Comparison of ENCODE assay signal across 13 cellular contexts in genomic region chr3:11555211-11555782, GRCh38.
DNase-seq lines count a peak whose midpoint lies in the region; ATAC-seq and TF ChIP-seq lines count a peak whose summit lies in the region.
"Had no signal": no experiment of that assay in that cellular context is flagged by ENCODE, and none has a peak within 500 bp of the region (broad histone marks: within the 10 kb centered on the region; RNA-seq: fewer than 3 reads in every experiment).

No MANE protein-coding gene starts in this region.

- no peak overlapping the region for H4K91ac ChIP-seq in IMR-90 (ENCODE audit: insufficient read depth, low read depth, low read length)

- H3K9me1 ChIP-seq in IMR-90 (ENCODE audit: insufficient read depth, low read length): peaks cover 35% of the 10 kb centered on the region

- no peak overlapping the region for H2BK20ac ChIP-seq in IMR-90 (ENCODE audit: low read depth, low read length)

- peaks cover 24% of the 10 kb centered on the region for H3K4me1 ChIP-seq in IMR-90 (ENCODE audit: control insufficient read depth, insufficient read depth, low read length)
- peaks cover 50% of the 10 kb centered on the region for H3K4me1 ChIP-seq in muscle layer of colon (ENCODE audit: insufficient read depth, low read length)
- peaks cover 14% of the 10 kb centered on the region for H3K4me1 ChIP-seq in SJCRH30

- H4K5ac ChIP-seq in IMR-90 (ENCODE audit: low read depth, low read length): no peak overlapping the region

- no peak overlapping the region; the same call in 1 of the 2 replicates for H3K23ac ChIP-seq in IMR-90 (ENCODE audit: low read depth, low read length)

- no TSS peak for BruUV-seq in IMR-90 (replicated peaks; lab: Mats Ljungman, UMichigan)

- POLR2A ChIA-PET in IMR-90 (lab: Charles Lee; ENCODE audit: unreplicated experiment): no interaction called here

- no peak for TF ChIP-seq POLR2A in IMR-90 (IDR thresholded peaks at IDR 0.05; ENCODE audit: low read depth, low read length)

- in situ Hi-C loops in IMR-90 (cut with MboI; ENCODE audit: low sequenced_read_pairs): no loop called here

- no peak overlapping the region for H3K9ac ChIP-seq in IMR-90 (ENCODE audit: low read depth, low read length)
- no peak overlapping the region for H3K9ac ChIP-seq in muscle layer of colon (ENCODE audit: low read length)

- H2BK120ac ChIP-seq in IMR-90 (ENCODE audit: low read depth, low read length): no peak overlapping the region

- dilution Hi-C loops in IMR-90 (cut with HindIII; ENCODE audit: low sequenced_read_pairs, unreplicated experiment): no loop called here

- no peak for TF ChIP-seq CTCF in IMR-90 (conservative IDR thresholded peaks at IDR 0.05; ENCODE audit: low read depth, low read length)
- no peak for TF ChIP-seq CTCF in coronary artery (IDR thresholded peaks at IDR 0.05)

- H3K36me3 ChIP-seq in IMR-90 (ENCODE audit: control insufficient read depth, insufficient read depth, low read length) (peaks cover 44% of the 10 kb centered on the region), muscle layer of colon (ENCODE audit: insufficient read depth, low read length) (peaks cover 5% of the 10 kb centered on the region), SJCRH30 (peaks cover 19% of the 10 kb centered on the region)

- H2BK5ac ChIP-seq in IMR-90 (ENCODE audit: low read depth, low read length, poor library complexity, severe bottlenecking): peak overlapping the region; percentile 17

- H2AFZ ChIP-seq in IMR-90 (replicated peaks; ENCODE audit: low read length, poor library complexity): peak overlapping the region; percentile 15

- no peak overlapping the region for H3K56ac ChIP-seq in IMR-90 (ENCODE audit: extremely low read depth, insufficient read depth, low read length)

- 0 out of 2 replicates have a peak overlapping the region, but pooled peaks have one; percentile 20 for H2AK5ac ChIP-seq in IMR-90 (ENCODE audit: low read depth, low read length)

- H3K18ac ChIP-seq in IMR-90 (ENCODE audit: low read depth, low read length): no peak overlapping the region

- H2BK15ac ChIP-seq in IMR-90 (ENCODE audit: low read depth, low read length): no peak overlapping the region

- peaks cover 32 to 94% of the 10 kb centered on the region in 2 experiments for H3K79me1 ChIP-seq in IMR-90 (ENCODE audit: low read depth in 1 of 2, low read length in 2 of 2)

- H3K14ac ChIP-seq in IMR-90 (replicated peaks; ENCODE audit: low read depth, low read length): no peak overlapping the region

- no peak for TF ChIP-seq RAD21 in IMR-90 (IDR thresholded peaks at IDR 0.05; ENCODE audit: low read length)

- ATAC-seq in IMR-90 (ENCODE audit: low read depth) (no peak), GM21825 (IDR thresholded peaks at IDR 0.05; ENCODE audit: unreplicated experiment) (no peak)
- ATAC-seq: naive thymus-derived CD4-positive, alpha-beta T cell had no signal

- H4K8ac ChIP-seq in IMR-90 (ENCODE audit: low read depth in 2 of 2, low read length in 2 of 2): no peak overlapping the region

- CTCF ChIA-PET in IMR-90 (lab: Yijun Ruan, JAX): interaction anchor here (0.8 to 1.0 kb wide), 2 partner anchors 11 to 38 kb away, joined by 3 to 4 read pairs; no protein-coding TSS in a partner anchor

- H3K27ac ChIP-seq in IMR-90 (ENCODE audit: insufficient read depth, low read length): no peak overlapping the region
- peak overlapping the region; percentile 80 to 85 for H3K27ac ChIP-seq in coronary artery
- H3K27ac ChIP-seq in muscle layer of colon (ENCODE audit: low read depth, low read length): peak overlapping the region; percentile 23
- peak overlapping the region; percentile 60 for H3K27ac ChIP-seq in substantia nigra (ENCODE audit: low read depth, low read length, poor library complexity, severe bottlenecking)
- no peak overlapping the region for H3K27ac ChIP-seq in SJCRH30

- DNase-seq in IMR-90 (no peak), coronary artery (ENCODE audit: low spot score) (no peak), substantia nigra (lab: John Stamatoyannopoulos, UW) (no peak), SJCRH30 (no peak), NCI-H2227 (lab: John Stamatoyannopoulos, UW; ENCODE audit: unreplicated experiment) (no peak), SIG-M5 treated with dmso at 0.1 percent for 504 hours (lab: John Stamatoyannopoulos, UW; ENCODE audit: unreplicated experiment) (no peak)
- DNase-seq: activated naive CD4-positive, alpha-beta T cell treated with Interleukin-2 at 50 U/mL for 16 hours; DMS79; islet precursor cell; naive thymus-derived CD4-positive, alpha-beta T cell; NCI-H226 had no signal

- H2AK9ac ChIP-seq in IMR-90 (replicated peaks; ENCODE audit: low read depth, low read length, poor library complexity): no peak overlapping the region

- H3K4ac ChIP-seq in IMR-90 (ENCODE audit: low read depth, low read length): peak overlapping the region; percentile 47; the same call in 1 of the 2 replicates

- H3K4me3 ChIP-seq in IMR-90 (ENCODE audit: insufficient read depth, low read depth, low read length) (no peak overlapping the region), coronary artery (no peak overlapping the region), muscle layer of colon (ENCODE audit: low read depth in 1 of 2, low read length in 2 of 2) (no peak overlapping the region), SJCRH30 (no peak overlapping the region)

- no peaks in the 10 kb centered on the region for H3K27me3 ChIP-seq in IMR-90 (ENCODE audit: control insufficient read depth, insufficient read depth, low read length)
- no peaks in the 10 kb centered on the region for H3K27me3 ChIP-seq in muscle layer of colon (ENCODE audit: control insufficient read depth in 1 of 2, insufficient read depth in 2 of 2, low read length in 2 of 2)
- H3K27me3 ChIP-seq in SJCRH30: no peaks in the 10 kb centered on the region

- peaks cover 62% of the 10 kb centered on the region for H4K20me1 ChIP-seq in IMR-90 (ENCODE audit: insufficient read depth, low read length)

- no peaks in the 10 kb centered on the region for H3K9me3 ChIP-seq in IMR-90 (ENCODE audit: control insufficient read depth, insufficient read depth, low read length)
- no peaks in the 10 kb centered on the region for H3K9me3 ChIP-seq in muscle layer of colon (ENCODE audit: low read length)
- no peaks in the 10 kb centered on the region for H3K9me3 ChIP-seq in SJCRH30 (replicated peaks)

- H3K4me2 ChIP-seq in IMR-90 (ENCODE audit: low read depth, low read length): no peak overlapping the region

- 100% methylated on average over 2 of the region's 13 CpGs; no CpG with 5 or more reads in 1 of the 2 experiments for WGBS in IMR-90 (ENCODE audit: extremely low coverage in 2 of 2, insufficient read length in 1 of 2), 2 experiments

- intact Hi-C loops in IMR-90 (cut with micrococcal nuclease): no loop called here

TF ChIP-seq in IMR-90, 13 proteins besides CTCF, POLR2A, EP300 and RAD21:
- no peak for TF ChIP-seq NFE2L2 (IDR thresholded peaks at IDR 0.05; ENCODE audit: low read depth, low read length)
- TF ChIP-seq MXI1 (IDR thresholded peaks at IDR 0.05; ENCODE audit: borderline replicate concordance, low read depth, low read length): no peak
- no peak for TF ChIP-seq CEBPB (IDR thresholded peaks at IDR 0.05; ENCODE audit: low read depth, low read length)

Comparison
In these comparisons a context has a peak if more than half of its experiments do, and no peak if none do; other contexts are left out.
1. H3K27ac ChIP-seq: peak in coronary artery (2 of 2), muscle layer of colon (single experiment) and substantia nigra (single experiment); none in IMR-90 (single experiment) and SJCRH30 (single experiment).